11 cellular contexts compared by ENCODE assay signal in the genomic region with DNA sequence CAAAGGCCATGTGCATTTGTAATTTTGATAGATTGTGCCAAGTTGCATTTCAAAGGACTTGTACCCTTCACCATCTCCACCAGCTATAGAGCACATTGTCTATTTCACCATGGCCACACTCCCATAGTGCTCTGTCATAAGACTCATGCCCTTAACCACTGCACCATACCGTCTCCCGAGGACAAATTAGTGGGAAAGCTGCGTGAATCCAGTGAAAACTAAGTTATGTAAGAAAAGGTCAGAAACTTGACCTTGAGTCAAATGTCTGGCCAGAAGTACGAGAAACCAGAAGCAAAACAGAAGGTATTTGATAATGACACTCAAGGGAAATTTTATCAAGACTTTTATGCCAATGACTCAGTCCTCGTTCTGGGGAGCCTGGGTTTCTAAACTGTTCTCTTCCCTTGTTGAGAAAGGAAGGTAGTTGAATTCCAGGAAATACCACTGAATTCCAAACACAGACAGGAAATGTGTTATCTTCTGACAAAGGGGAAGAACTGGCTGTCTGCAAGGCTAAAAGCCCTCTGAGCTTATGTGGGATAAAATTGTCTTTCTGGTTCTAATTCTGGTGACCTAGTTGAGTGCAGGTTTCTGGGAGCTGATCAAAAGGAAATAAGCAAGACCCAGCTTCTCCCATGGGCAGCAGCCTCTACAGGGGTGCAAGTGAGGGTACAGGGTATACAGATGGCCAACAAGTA. TPM values are rescaled to one million over a fixed set of nuclear protein-coding genes. Genes with fewer than 3 reads are reported as not detected.
DNase-seq lines count a peak whose midpoint lies in the region; ATAC-seq and TF ChIP-seq lines count a peak whose summit lies in the region.
"Had no signal": no experiment of that assay in that cellular context is flagged by ENCODE, and none has a peak within 500 bp of the region (broad histone marks: within the 10 kb centered on the region; RNA-seq: fewer than 3 reads in every experiment).

No MANE protein-coding gene starts in this region.

- no peak overlapping the region for H3K4me3 Mint-ChIP-seq in nephron
- H3K4me3 Mint-ChIP-seq: activated CD4-positive, alpha-beta memory T cell treated with anti-CD3 and anti-CD28 coated beads, Interleukin-2, amount 10 ng/mL, durations not matched to agents 7 days and 5 days; CD4-positive, CD25-positive, alpha-beta regulatory T cell; memory B cell had no signal

- ATAC-seq in DND-41 (ENCODE audit: insufficient read depth, low read depth) (peak; percentile 79), GM21786 (IDR thresholded peaks at IDR 0.05; ENCODE audit: unreplicated experiment) (no peak), GM18868 (IDR thresholded peaks at IDR 0.05; ENCODE audit: unreplicated experiment) (no peak)

- H3K9me3 Mint-ChIP-seq in nephron = no peaks in the 10 kb centered on the region
- H3K9me3 Mint-ChIP-seq: activated CD4-positive, alpha-beta memory T cell treated with anti-CD3 and anti-CD28 coated beads, Interleukin-2, amount 10 ng/mL, durations not matched to agents 7 days and 5 days; memory B cell had no signal

- DNase-seq in DND-41 (peak; percentile 20), SK-N-SH (no peak), fibroblast of pulmonary artery (ENCODE audit: low read depth) (peak; percentile 96), ascending aorta (ENCODE audit: low spot score in 2 of 2) (no peak), middle frontal gyrus (ENCODE audit: extremely low spot score, low spot score) (no peak)
- DNase-seq: activated CD4-positive, alpha-beta memory T cell treated with anti-CD3 and anti-CD28 coated beads, Interleukin-2, amount 10 ng/mL, durations not matched to agents 7 days and 5 days had no signal

- H3K27ac Mint-ChIP-seq in nephron = peak overlapping the region; percentile 20 to 40 (median 27)
- H3K27ac Mint-ChIP-seq: activated CD4-positive, alpha-beta memory T cell treated with anti-CD3 and anti-CD28 coated beads, Interleukin-2, amount 10 ng/mL, durations not matched to agents 7 days and 5 days; CD4-positive, CD25-positive, alpha-beta regulatory T cell; memory B cell had no signal

- intact Hi-C loops in ascending aorta (cut with DNase I) = no loop called here

- TF ChIP-seq EP300 in SK-N-SH (IDR thresholded peaks at IDR 0.05; ENCODE audit: borderline replicate concordance in 1 of 2, low read depth in 1 of 2, low read length in 1 of 2) = peak; percentile 19 to 73; a peak in 3 of 4 replicates

- no peaks in the 10 kb centered on the region for H3K27me3 Mint-ChIP-seq in nephron (ENCODE audit: low read depth)
- H3K27me3 Mint-ChIP-seq: CD4-positive, CD25-positive, alpha-beta regulatory T cell had no signal

- H3K36me3 Mint-ChIP-seq in nephron (ENCODE audit: low read depth) = no peaks in the 10 kb centered on the region
- H3K36me3 Mint-ChIP-seq: CD4-positive, CD25-positive, alpha-beta regulatory T cell; memory B cell had no signal

- peaks cover 24% of the 10 kb centered on the region for H3F3A ChIP-seq in SK-N-SH (replicated peaks; ENCODE audit: insufficient read depth)

- H3K9me2 ChIP-seq in SK-N-SH = no peaks in the 10 kb centered on the region

- no peak overlapping the region for H3K4me3 ChIP-seq in DND-41 (ENCODE audit: low read depth in 1 of 2, low read length in 2 of 2)
- peak overlapping the region in 1 of 2 experiments; percentile 42; a peak in 2 of 4 replicates for H3K4me3 ChIP-seq in SK-N-SH (ENCODE audit: low read depth in 2 of 2, low read length in 1 of 2)
- no peak overlapping the region for H3K4me3 ChIP-seq in fibroblast of pulmonary artery (replicated peaks; ENCODE audit: low read depth, low read length)
- no peak overlapping the region for H3K4me3 ChIP-seq in ascending aorta

- 8% methylated on average over 5 of the region's 5 CpGs for WGBS in SK-N-SH (ENCODE audit: low lambda C conversion rate)

- H3K9ac ChIP-seq in DND-41 (ENCODE audit: low read depth, low read length) (no peak overlapping the region), SK-N-SH (peak overlapping the region; percentile 22; the same call in 1 of the 2 replicates)

- H3K9me3 ChIP-seq in DND-41 (ENCODE audit: insufficient read depth, low read length, severe bottlenecking) (no peaks in the 10 kb centered on the region), SK-N-SH (no peaks in the 10 kb centered on the region), ascending aorta (no peaks in the 10 kb centered on the region)

- H3K4me1 Mint-ChIP-seq in nephron = peaks cover 21% of the 10 kb centered on the region
- H3K4me1 Mint-ChIP-seq: memory B cell had no signal

- TF ChIP-seq RAD21 in SK-N-SH (IDR thresholded peaks at IDR 0.05; ENCODE audit: low read length) = no peak

- POLR2A ChIA-PET in SK-N-SH (lab: Yijun Ruan, JAX) = no interaction called here

- H3K27me3 ChIP-seq in DND-41 (ENCODE audit: insufficient read depth, low read length, poor library complexity) = no peaks in the 10 kb centered on the region
- H3K27me3 ChIP-seq in SK-N-SH (ENCODE audit: insufficient read depth) = no peaks in the 10 kb centered on the region
- no peaks in the 10 kb centered on the region for H3K27me3 ChIP-seq in ascending aorta

- H2AFZ ChIP-seq in DND-41 (ENCODE audit: low read depth, low read length) (peak overlapping the region; percentile 45), SK-N-SH (ENCODE audit: low read depth) (peak overlapping the region; percentile 52)

- no peaks in the 10 kb centered on the region for H3K36me3 ChIP-seq in DND-41 (ENCODE audit: insufficient read depth, low read length)
- H3K36me3 ChIP-seq in SK-N-SH (replicated peaks in 1 of 2; ENCODE audit: control insufficient read depth in 1 of 2, insufficient read depth in 2 of 2, low read length in 1 of 2) = no peaks in the 10 kb centered on the region
- no peaks in the 10 kb centered on the region for H3K36me3 ChIP-seq in ascending aorta

- TF ChIP-seq CTCF in DND-41 (IDR thresholded peaks at IDR 0.05; ENCODE audit: borderline replicate concordance, extremely low read depth, low read length, poor library complexity, severe bottlenecking) = no peak
- TF ChIP-seq CTCF in SK-N-SH (IDR thresholded peaks at IDR 0.05) = no peak
- no peak for TF ChIP-seq CTCF in fibroblast of pulmonary artery (IDR thresholded peaks at IDR 0.05; ENCODE audit: low read length, missing control alignments)
- no peak for TF ChIP-seq CTCF in nephron (IDR thresholded peaks at IDR 0.05; ENCODE audit: unreplicated experiment in 3 of 3)
- TF ChIP-seq CTCF in ascending aorta (IDR thresholded peaks at IDR 0.05) = no peak

- no peaks in the 10 kb centered on the region for H3K79me2 ChIP-seq in DND-41 (ENCODE audit: insufficient read depth, low read length)
- H3K79me2 ChIP-seq in SK-N-SH (ENCODE audit: insufficient read depth) = no peaks in the 10 kb centered on the region

- H3K27ac ChIP-seq in DND-41 (ENCODE audit: low read length) (peak overlapping the region; percentile 50), SK-N-SH (ENCODE audit: low read depth in 2 of 2, low read length in 1 of 2) (peak overlapping the region; percentile 80 to 91), ascending aorta (peak overlapping the region in 1 of 2 donors; percentile 28)

- peak overlapping the region; percentile 41 for H3K4me2 ChIP-seq in DND-41 (ENCODE audit: insufficient read depth, low read length)
- peak overlapping the region; percentile 72 for H3K4me2 ChIP-seq in SK-N-SH

- H3K4me1 ChIP-seq in DND-41 (ENCODE audit: insufficient read depth, low read length) (peaks cover 27% of the 10 kb centered on the region), SK-N-SH (ENCODE audit: control insufficient read depth in 1 of 2, insufficient read depth in 2 of 2, low read depth in 1 of 2, low read length in 1 of 2) (peaks cover 2 to 16% of the 10 kb centered on the region in 2 experiments; a peak in 2 of 4 replicates), ascending aorta (peaks cover 0 to 2% of the 10 kb centered on the region in 2 donors)

- CTCF ChIA-PET in SK-N-SH (lab: Yijun Ruan, JAX) = interaction anchor here (0.6 to 1.1 kb wide), 3 partner anchors 11 to 22 kb away, joined by 3 read pairs; no protein-coding TSS in a partner anchor

- no peaks in the 10 kb centered on the region for H4K20me1 ChIP-seq in DND-41 (ENCODE audit: insufficient read depth, low read length)
- no peaks in the 10 kb centered on the region for H4K20me1 ChIP-seq in SK-N-SH (ENCODE audit: insufficient read depth)

TF ChIP-seq in SK-N-SH, 30 proteins besides CTCF, POLR2A, EP300 and RAD21 (continues in another document):
- TF ChIP-seq TEAD4 (IDR thresholded peaks at IDR 0.05; ENCODE audit: borderline replicate concordance, insufficient read depth) (0 out of 2 replicates have a peak, but pooled peaks have one; percentile 34), SIN3A (IDR thresholded peaks at IDR 0.05; ENCODE audit: borderline replicate concordance, low read depth, low read length) (peak; percentile 22; the same call in 1 of the 2 replicates), FOSL2 (IDR thresholded peaks at IDR 0.05; ENCODE audit: borderline replicate concordance, low read depth) (peak; percentile 71), RXRA (IDR thresholded peaks at IDR 0.05; ENCODE audit: borderline replicate concordance, low read depth) (peak; percentile 58), YY1 (IDR thresholded peaks at IDR 0.05; ENCODE audit: low read depth) (peak; percentile 16; the same call in 1 of the 2 replicates)
- TF ChIP-seq, protein P1, sequence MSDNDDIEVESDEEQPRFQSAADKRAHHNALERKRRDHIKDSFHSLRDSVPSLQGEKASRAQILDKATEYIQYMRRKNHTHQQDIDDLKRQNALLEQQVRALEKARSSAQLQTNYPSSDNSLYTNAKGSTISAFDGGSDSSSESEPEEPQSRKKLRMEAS (IDR thresholded peaks at IDR 0.05; ENCODE audit: low read depth) = peak; percentile 49
- TF ChIP-seq, protein P2, sequence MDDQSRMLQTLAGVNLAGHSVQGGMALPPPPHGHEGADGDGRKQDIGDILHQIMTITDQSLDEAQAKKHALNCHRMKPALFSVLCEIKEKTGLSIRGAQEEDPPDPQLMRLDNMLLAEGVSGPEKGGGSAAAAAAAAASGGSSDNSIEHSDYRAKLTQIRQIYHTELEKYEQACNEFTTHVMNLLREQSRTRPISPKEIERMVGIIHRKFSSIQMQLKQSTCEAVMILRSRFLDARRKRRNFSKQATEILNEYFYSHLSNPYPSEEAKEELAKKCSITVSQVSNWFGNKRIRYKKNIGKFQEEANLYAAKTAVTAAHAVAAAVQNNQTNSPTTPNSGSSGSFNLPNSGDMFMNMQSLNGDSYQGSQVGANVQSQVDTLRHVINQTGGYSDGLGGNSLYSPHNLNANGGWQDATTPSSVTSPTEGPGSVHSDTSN (IDR thresholded peaks at IDR 0.05) = peak; percentile 76

RNA-seq across cellular contexts. Expression of a gene that starts 49.7 kb away (rescaled TPM):
- polyA plus RNA-seq in SK-N-SH (2012; rRNA removed) = 20.8 and 22.3 TPM in 2 replicates
- polyA plus RNA-seq in SK-N-SH (2012; cell fraction: cytosol; rRNA removed) = 30.9 and 34.5 TPM in 2 replicates
- polyA plus RNA-seq in SK-N-SH (2012; cell fraction: nucleus; rRNA removed) = 9.5 and 24.2 TPM in 2 replicates
- not detected for total RNA-seq in ascending aorta

Comparison
In these comparisons a context has a peak if more than half of its experiments do, and no peak if none do; other contexts are left out.
1. DNase-seq: peak in DND-41 (single experiment) and fibroblast of pulmonary artery (single experiment); none in SK-N-SH (single experiment), ascending aorta (0 of 2) and middle frontal gyrus (single experiment).